ENCODE assay signal across 12 cellular contexts in the genomic region with DNA sequence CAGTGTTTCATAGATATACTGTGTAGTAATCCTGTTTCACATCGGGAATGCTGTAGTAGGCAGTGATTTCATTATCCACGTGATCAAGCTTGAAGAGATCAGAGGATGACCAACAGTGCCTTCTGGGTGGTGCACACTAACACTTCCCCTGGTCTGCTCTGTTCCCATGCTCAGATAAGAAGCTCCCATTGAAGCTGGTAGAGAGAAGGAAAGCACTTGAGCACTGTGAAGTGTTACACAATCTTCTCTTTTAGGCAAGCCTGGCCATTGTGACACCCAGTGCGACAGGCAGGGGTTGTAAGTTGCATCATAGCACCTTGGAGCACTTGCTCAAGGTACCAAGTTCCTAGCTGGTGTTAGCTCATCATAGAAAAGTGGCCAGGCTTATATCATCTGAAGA. TPM values are rescaled to one million over a fixed set of nuclear protein-coding genes. Genes with fewer than 3 reads are reported as not detected.
A peak's percentile ranks its signal among the peaks of the same experiment; 100 is the strongest.
DNase-seq lines count a peak whose midpoint lies in the region; ATAC-seq and TF ChIP-seq lines count a peak whose summit lies in the region.
"Had no signal": no experiment of that assay in that cellular context is flagged by ENCODE, and none has a peak within 500 bp of the region (broad histone marks: within the 10 kb centered on the region; RNA-seq: fewer than 3 reads in every experiment).

No MANE protein-coding gene starts in this region.

- in situ Hi-C loops in GM23248 (cut with MboI): no loop called here

- H4K20me1 ChIP-seq in GM23248 (ENCODE audit: insufficient read depth): no peaks in the 10 kb centered on the region

- no peak for ATAC-seq in HG03520 (IDR thresholded peaks at IDR 0.05; ENCODE audit: unreplicated experiment)
- ATAC-seq in GM21529 (IDR thresholded peaks at IDR 0.05; ENCODE audit: unreplicated experiment): no peak
- ATAC-seq: T-helper 17 cell had no signal

- H3K18ac ChIP-seq in trophoblast cell (ENCODE audit: low read length): no peak overlapping the region

- H4K91ac ChIP-seq in trophoblast cell (ENCODE audit: low read depth, low read length): no peak overlapping the region

- no peak overlapping the region for H4K12ac ChIP-seq in trophoblast cell (ENCODE audit: low read depth, low read length)

- no peaks in the 10 kb centered on the region for H3K27me3 ChIP-seq in GM23248 (replicated peaks; ENCODE audit: insufficient read depth)
- H3K27me3 ChIP-seq in trophoblast cell (ENCODE audit: insufficient read depth, low read length): no peaks in the 10 kb centered on the region
- H3K27me3 ChIP-seq: breast epithelium had no signal

- H3K4ac ChIP-seq in trophoblast cell (ENCODE audit: low read depth, low read length): no peak overlapping the region

- H2AFZ ChIP-seq in GM23248: peak overlapping the region; percentile 4; the same call in 1 of the 2 replicates
- H2AFZ ChIP-seq in trophoblast cell (ENCODE audit: insufficient read depth, low read length, poor library complexity): no peak overlapping the region

- no peak for TF ChIP-seq CTCF in fibroblast of pulmonary artery (IDR thresholded peaks at IDR 0.05; ENCODE audit: low read length, missing control alignments)

- no peak overlapping the region for H2BK120ac ChIP-seq in trophoblast cell (ENCODE audit: insufficient read depth, low read length, poor library complexity)

- no peak overlapping the region for H3K23ac ChIP-seq in trophoblast cell (ENCODE audit: low read length)

- H2BK12ac ChIP-seq in trophoblast cell (ENCODE audit: low read length): no peak overlapping the region

- H3K36me3 ChIP-seq in GM23248 (ENCODE audit: low read depth) (no peaks in the 10 kb centered on the region), trophoblast cell (ENCODE audit: control insufficient read depth in 1 of 2, insufficient read depth in 2 of 2, low read length in 2 of 2) (no peaks in the 10 kb centered on the region)
- H3K36me3 ChIP-seq: breast epithelium had no signal

- H3K9ac ChIP-seq in GM23248 (no peak overlapping the region), trophoblast cell (ENCODE audit: low read length) (no peak overlapping the region)

- H3K27ac ChIP-seq in GM23248 (no peak overlapping the region), trophoblast cell (ENCODE audit: low read depth, low read length) (no peak overlapping the region)

- H3K79me1 ChIP-seq in trophoblast cell (ENCODE audit: low read length): no peaks in the 10 kb centered on the region

- peaks cover 3% of the 10 kb centered on the region; the same call in 1 of the 2 replicates for H3F3A ChIP-seq in GM23248 (ENCODE audit: insufficient read depth)

- WGBS in GM23248 (ENCODE audit: low coverage in 1 of 2, low lambda C conversion rate in 2 of 2, missing lambda C conversion rate in 2 of 2), 2 experiments: 33% methylated on average over 3 of the region's 3 CpGs
- no CpG with 5 or more reads among the region's 3 CpGs for WGBS in trophoblast cell (ENCODE audit: extremely low coverage, insufficient coverage, insufficient read length)

- H3K4me3 ChIP-seq in GM23248 (no peak overlapping the region), fibroblast of pulmonary artery (replicated peaks; ENCODE audit: low read depth, low read length) (no peak overlapping the region), trophoblast cell (ENCODE audit: low read depth, low read length) (no peak overlapping the region)
- H3K4me3 ChIP-seq: breast epithelium had no signal

- no peaks in the 10 kb centered on the region for H3K9me2 ChIP-seq in GM23248 (ENCODE audit: insufficient read depth)

- peak; percentile 79 for DNase-seq in GM23248
- peak; percentile 92 for DNase-seq in OCI-M1 (lab: John Stamatoyannopoulos, UW)
- peak; percentile 55 for DNase-seq in fibroblast of pulmonary artery (ENCODE audit: low read depth)
- peak; percentile 88 to 94 for DNase-seq in trophoblast cell
- DNase-seq in mesenteric fat pad (ENCODE audit: low spot score): no peak
- DNase-seq in NCI-H526 treated with DMSO at 0.1 percent for 48 hours (lab: John Stamatoyannopoulos, UW): no peak
- DNase-seq: activated CD8-positive, alpha-beta memory T cell treated with anti-CD3 and anti-CD28 coated beads, Interleukin-2, amount 50 U/mL, for 48 hours; DMS153; T-helper 17 cell had no signal

- no peak overlapping the region for H2AK5ac ChIP-seq in trophoblast cell (ENCODE audit: low read length)

- H3K4me1 ChIP-seq in GM23248 (ENCODE audit: insufficient read depth): no peaks in the 10 kb centered on the region
- no peaks in the 10 kb centered on the region for H3K4me1 ChIP-seq in trophoblast cell (ENCODE audit: control insufficient read depth in 1 of 2, insufficient read depth in 2 of 2, low read length in 2 of 2)
- H3K4me1 ChIP-seq: breast epithelium had no signal

- H3K79me2 ChIP-seq in GM23248 (ENCODE audit: insufficient read depth) (no peaks in the 10 kb centered on the region), trophoblast cell (ENCODE audit: control insufficient read depth, insufficient read depth, low read length, poor library complexity) (no peaks in the 10 kb centered on the region)

- no peak overlapping the region for H2BK5ac ChIP-seq in trophoblast cell (ENCODE audit: low read depth, low read length, poor library complexity)

- no peak overlapping the region for H3K14ac ChIP-seq in trophoblast cell (ENCODE audit: low read length)

- H3K4me2 ChIP-seq in GM23248 (ENCODE audit: unreplicated experiment) (no peak overlapping the region), trophoblast cell (ENCODE audit: low read length) (no peak overlapping the region)

- H3K9me3 ChIP-seq in GM23248 (ENCODE audit: low read depth) (no peaks in the 10 kb centered on the region), trophoblast cell (ENCODE audit: insufficient read depth, low read depth, low read length) (no peaks in the 10 kb centered on the region)
- H3K9me3 ChIP-seq: breast epithelium had no signal

- no peak overlapping the region for H4K8ac ChIP-seq in trophoblast cell (ENCODE audit: low read depth, low read length)

RNA-seq across cellular contexts. Expression of a gene that starts 30.6 kb away (rescaled TPM):
- 37.7 and 62.3 TPM in 2 replicates for total RNA-seq in GM23248 (2014; rRNA removed; shearing (Covaris generic))
- 16.1 and 18.6 TPM in 2 replicates for polyA plus RNA-seq in GM23248 (2016; fragmentation: Nextera tagmentation; extraction: Ambion mirVana)
- polyA plus RNA-seq in trophoblast cell (2013): 18.9 and 20.0 TPM in 2 replicates
- total RNA-seq in mesenteric fat pad: 35.7 TPM

Comparison
In these comparisons a context has a peak if more than half of its experiments do, and no peak if none do; other contexts are left out.
1. DNase-seq: peak in GM23248 (single experiment), OCI-M1 (single experiment), fibroblast of pulmonary artery (single experiment) and trophoblast cell (2 of 2); none in mesenteric fat pad (single experiment) and NCI-H526 treated with DMSO at 0.1 percent for 48 hours (single experiment).